ENCODE assay signal across 16 cellular contexts in the genomic region with DNA sequence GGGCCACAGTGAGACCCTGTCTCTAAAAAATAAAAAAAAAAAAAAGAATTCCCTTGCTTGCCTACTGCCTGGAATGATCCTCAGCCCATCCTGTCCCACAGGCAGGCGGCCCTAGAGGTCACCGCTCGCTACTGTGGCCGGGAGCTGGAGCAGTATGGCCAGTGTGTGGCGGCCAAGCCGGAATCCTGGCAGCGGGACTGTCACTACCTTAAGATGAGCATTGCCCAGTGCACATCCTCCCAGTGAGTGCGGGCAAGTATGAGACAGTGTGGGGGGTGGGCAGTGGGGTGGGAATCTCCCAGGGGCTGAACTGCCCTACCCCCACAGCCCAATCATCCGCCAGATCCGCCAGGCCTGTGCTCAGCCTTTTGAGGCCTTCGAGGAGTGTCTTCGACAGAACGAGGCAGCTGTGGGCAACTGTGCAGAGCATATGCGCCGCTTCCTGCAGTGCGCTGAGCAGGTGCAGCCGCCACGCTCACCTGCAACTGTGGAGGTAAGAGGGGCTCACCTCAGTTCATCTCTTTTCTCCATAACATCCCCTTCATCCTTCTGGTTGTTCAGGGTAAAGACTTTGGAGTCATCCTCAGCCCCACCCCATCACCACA. TPM values are rescaled to one million over a fixed set of nuclear protein-coding genes. Genes with fewer than 3 reads are reported as not detected.
DNase-seq lines count a peak whose midpoint lies in the region; ATAC-seq and TF ChIP-seq lines count a peak whose summit lies in the region.
"Had no signal": no experiment of that assay in that cellular context is flagged by ENCODE, and none has a peak within 500 bp of the region (broad histone marks: within the 10 kb centered on the region; RNA-seq: fewer than 3 reads in every experiment).

No MANE protein-coding gene starts in this region.

- 95 to 98% (median 96%) methylated on average over 16 to 18 of the region's 18 CpGs for WGBS in spleen, 5 donors

- H3K9me3 ChIP-seq in PC-9 (ENCODE audit: insufficient read depth, low read depth): no peaks in the 10 kb centered on the region
- no peaks in the 10 kb centered on the region for H3K9me3 ChIP-seq in spleen
- no peaks in the 10 kb centered on the region for H3K9me3 ChIP-seq in osteoblast (ENCODE audit: low read depth, low read length)
- H3K9me3 ChIP-seq: SJCRH30, uterus had no signal

- H3K27ac ChIP-seq in PC-9 (no peak overlapping the region; the same call in 1 of the 2 replicates), spleen (peak overlapping the region in 1 of 8 donors; percentile 96), osteoblast (ENCODE audit: low read depth, low read length) (no peak overlapping the region)

- no peaks in the 10 kb centered on the region for H3K27me3 ChIP-seq in PC-9 (ENCODE audit: insufficient read depth, low read depth)
- no peaks in the 10 kb centered on the region for H3K27me3 ChIP-seq in spleen (replicated peaks in 1 of 7)
- no peaks in the 10 kb centered on the region for H3K27me3 ChIP-seq in osteoblast (ENCODE audit: insufficient read depth, low read length)
- H3K27me3 ChIP-seq: SJCRH30, uterus had no signal

- H2AFZ ChIP-seq in PC-9 (no peak overlapping the region), osteoblast (ENCODE audit: low read length) (no peak overlapping the region)

- H3K4me2 ChIP-seq in PC-9: peak overlapping the region; percentile 89
- no peak overlapping the region for H3K4me2 ChIP-seq in osteoblast (ENCODE audit: insufficient read depth, low read length)

- POLR2A ChIA-PET in PC-9 (lab: Charles Lee; ENCODE audit: unreplicated experiment): no interaction called here

- peak overlapping the region; percentile 94 for H3K4me3 Mint-ChIP-seq in activated T-cell treated with anti-CD3 and anti-CD28 coated beads, Interleukin-2, amount 50 U/mL, for 24 hours
- H3K4me3 Mint-ChIP-seq in activated T-cell treated with anti-CD3 and anti-CD28 coated beads, Interleukin-2, amount 50 U/mL, for 4 hours: no peak overlapping the region
- no peak overlapping the region for H3K4me3 Mint-ChIP-seq in dendritic cell treated with granulocyte-macrophage colony-stimulating factor and Interleukin-4, amounts not matched to agents 40 ng/mL and 50 ng/mL, for 4 days

- no peak overlapping the region for H3K27ac Mint-ChIP-seq in activated T-cell treated with anti-CD3 and anti-CD28 coated beads, Interleukin-2, amount 50 U/mL, for 24 hours
- peak overlapping the region; percentile 95 for H3K27ac Mint-ChIP-seq in dendritic cell treated with granulocyte-macrophage colony-stimulating factor and Interleukin-4, amounts not matched to agents 40 ng/mL and 50 ng/mL, for 4 days

- no peaks in the 10 kb centered on the region for H3K9me3 Mint-ChIP-seq in activated T-cell treated with anti-CD3 and anti-CD28 coated beads, Interleukin-2, amount 50 U/mL, for 24 hours
- no peaks in the 10 kb centered on the region for H3K9me3 Mint-ChIP-seq in activated T-cell treated with anti-CD3 and anti-CD28 coated beads, Interleukin-2, amount 50 U/mL, for 4 hours
- H3K9me3 Mint-ChIP-seq in dendritic cell treated with granulocyte-macrophage colony-stimulating factor and Interleukin-4, amounts not matched to agents 40 ng/mL and 50 ng/mL, for 4 days: no peaks in the 10 kb centered on the region

- H3K4me1 Mint-ChIP-seq in activated T-cell treated with anti-CD3 and anti-CD28 coated beads, Interleukin-2, amount 50 U/mL, for 24 hours (ENCODE audit: low read depth): peaks cover 39% of the 10 kb centered on the region
- H3K4me1 Mint-ChIP-seq in activated T-cell treated with anti-CD3 and anti-CD28 coated beads, Interleukin-2, amount 50 U/mL, for 4 hours (ENCODE audit: low read depth): peaks cover 39% of the 10 kb centered on the region
- peaks cover 54% of the 10 kb centered on the region for H3K4me1 Mint-ChIP-seq in dendritic cell treated with granulocyte-macrophage colony-stimulating factor and Interleukin-4, amounts not matched to agents 40 ng/mL and 50 ng/mL, for 4 days (ENCODE audit: low read depth)

- H3K79me2 ChIP-seq in PC-9 (ENCODE audit: low read depth) (peaks cover 24% of the 10 kb centered on the region), osteoblast (ENCODE audit: insufficient read depth, low read length) (peaks cover 9% of the 10 kb centered on the region)

- BruUV-seq in PC-9 (replicated peaks; lab: Mats Ljungman, UMichigan): no TSS peak

- no peak for TF ChIP-seq POLR2A in spleen (IDR thresholded peaks at IDR 0.05)

- CTCF ChIA-PET in PC-9 (lab: Charles Lee): no interaction called here

- peaks cover 44% of the 10 kb centered on the region for H3F3A ChIP-seq in PC-9 (ENCODE audit: insufficient read depth, low read depth)

- intact Hi-C loops in PC-9 (cut with micrococcal nuclease; ENCODE audit: unreplicated experiment): no loop called here
- intact Hi-C loops in dendritic cell treated with granulocyte-macrophage colony-stimulating factor and Interleukin-4, amounts not matched to agents 40 ng/mL and 50 ng/mL, for 4 days (cut with micrococcal nuclease): no loop called here
- intact Hi-C loops in spleen (cut with DNase I; ENCODE audit: low total_unique reads): loop anchor here (10.0 kb wide), 1 partner anchor 101 kb away; a partner anchor contains a TSS

- H3K27me3 Mint-ChIP-seq in activated T-cell treated with anti-CD3 and anti-CD28 coated beads, Interleukin-2, amount 50 U/mL, for 24 hours: no peaks in the 10 kb centered on the region
- H3K27me3 Mint-ChIP-seq in activated T-cell treated with anti-CD3 and anti-CD28 coated beads, Interleukin-2, amount 50 U/mL, for 4 hours (ENCODE audit: low read depth): no peaks in the 10 kb centered on the region
- H3K27me3 Mint-ChIP-seq in dendritic cell treated with granulocyte-macrophage colony-stimulating factor and Interleukin-4, amounts not matched to agents 40 ng/mL and 50 ng/mL, for 4 days: no peaks in the 10 kb centered on the region

- H3K9me2 ChIP-seq in PC-9 (ENCODE audit: insufficient read depth): no peaks in the 10 kb centered on the region

- H3K4me3 ChIP-seq in PC-9: no peak overlapping the region
- peak overlapping the region in 1 of 8 donors; percentile 85 for H3K4me3 ChIP-seq in spleen
- no peak overlapping the region for H3K4me3 ChIP-seq in osteoblast (ENCODE audit: insufficient read depth, low read length)

- TF ChIP-seq CTCF in PC-9 (conservative IDR thresholded peaks at IDR 0.05) (no peak), spleen (IDR thresholded peaks at IDR 0.05 in 8 of 11, conservative IDR thresholded peaks at IDR 0.05 in 3 of 11) (no peak), osteoblast (IDR thresholded peaks at IDR 0.05; ENCODE audit: extremely low read depth, low read depth, low read length) (no peak)

- no peak for DNase-seq in activated T-cell treated with anti-CD3 and anti-CD28 coated beads, Interleukin-2, amount 50 U/mL, for 24 hours
- no peak for DNase-seq in activated T-cell treated with anti-CD3 and anti-CD28 coated beads, Interleukin-2, amount 50 U/mL, for 4 hours
- DNase-seq in PC-9: no peak
- DNase-seq in spleen: peak; percentile 81
- DNase-seq in osteoblast (ENCODE audit: insufficient read length, low spot score, missing footprints): no peak
- DNase-seq: DMS153; left ventricle myocardium superior; NCI-H1105; NCI-H345; stimulated activated naive CD4-positive, alpha-beta T cell; uterus had no signal

- no peaks in the 10 kb centered on the region for H4K20me1 ChIP-seq in PC-9 (ENCODE audit: insufficient read depth)
- no peaks in the 10 kb centered on the region for H4K20me1 ChIP-seq in osteoblast (ENCODE audit: insufficient read depth, low read length)

- H3K36me3 Mint-ChIP-seq in activated T-cell treated with anti-CD3 and anti-CD28 coated beads, Interleukin-2, amount 50 U/mL, for 24 hours (ENCODE audit: low read depth): peaks cover 59% of the 10 kb centered on the region
- H3K36me3 Mint-ChIP-seq in activated T-cell treated with anti-CD3 and anti-CD28 coated beads, Interleukin-2, amount 50 U/mL, for 4 hours (ENCODE audit: insufficient read depth): peaks cover 17% of the 10 kb centered on the region
- peaks cover 60% of the 10 kb centered on the region for H3K36me3 Mint-ChIP-seq in dendritic cell treated with granulocyte-macrophage colony-stimulating factor and Interleukin-4, amounts not matched to agents 40 ng/mL and 50 ng/mL, for 4 days (ENCODE audit: low read depth)

- H3K36me3 ChIP-seq in PC-9 (ENCODE audit: low read depth) (no peaks in the 10 kb centered on the region; the same call in 1 of the 2 replicates), spleen (peaks cover 0 to 50% (median 9%) of the 10 kb centered on the region in 6 donors), osteoblast (ENCODE audit: insufficient read depth, low read length) (peaks cover 10% of the 10 kb centered on the region)
- H3K36me3 ChIP-seq: SJCRH30, uterus had no signal

- no peak for ATAC-seq in activated T-cell treated with anti-CD3 and anti-CD28 coated beads, Interleukin-2, amount 50 U/mL, for 4 hours
- ATAC-seq in HG02970 (IDR thresholded peaks at IDR 0.05; ENCODE audit: low FRiP score, unreplicated experiment) (no peak), GM21381 (IDR thresholded peaks at IDR 0.05; ENCODE audit: unreplicated experiment) (no peak)
- ATAC-seq: left ventricle myocardium superior, sciatic nerve had no signal

- H3K4me1 ChIP-seq in PC-9 (replicated peaks; ENCODE audit: insufficient read depth) (peaks cover 27% of the 10 kb centered on the region), spleen (peaks cover 9 to 54% (median 31%) of the 10 kb centered on the region in 6 donors), osteoblast (ENCODE audit: insufficient read depth, low read length) (peaks cover 25% of the 10 kb centered on the region)

RNA-seq across cellular contexts. Expression of a gene that starts 1.6 kb away (rescaled TPM):
- 10 to 100 TPM; 35.2 to 45.9 (median 45.4) TPM for total RNA-seq in activated T-cell treated with anti-CD3 and anti-CD28 coated beads, Interleukin-2, amount 50 U/mL, for 4 hours
- total RNA-seq in PC-9 (2021): 38.4 and 64.3 TPM in 2 replicates
- 10 to 100 TPM; 11.9 to 22.4 (median 16.1) TPM for total RNA-seq in spleen
- 10 to 100 TPM; 21.5 to 34.8 (median 31.9) TPM for polyA plus RNA-seq in spleen
- total RNA-seq in osteoblast: 7.7 and 10.1 TPM in 2 replicates

RNA-seq across cellular contexts. Expression of a gene that starts 43.7 kb away (rescaled TPM):
- total RNA-seq in activated T-cell treated with anti-CD3 and anti-CD28 coated beads, Interleukin-2, amount 50 U/mL, for 4 hours: 100 to 1,000 TPM in 1 of 3 donors, 10 to 100 TPM in 2; 79.8 to 104 (median 89.8) TPM
- total RNA-seq in PC-9 (2021) (27.7 and 30.0 TPM in 2 replicates), spleen (10 to 100 TPM; 17.4 to 31.8 (median 19.4) TPM), osteoblast (10.5 and 10.9 TPM in 2 replicates)
- polyA plus RNA-seq in spleen: 1 to 10 TPM; 4.9 to 9.1 (median 7.2) TPM

RNA-seq across cellular contexts. Expression of a gene that starts 59.8 kb away (rescaled TPM):
- total RNA-seq in activated T-cell treated with anti-CD3 and anti-CD28 coated beads, Interleukin-2, amount 50 U/mL, for 4 hours: 10 to 100 TPM; 68.2 to 79.7 (median 71.6) TPM
- total RNA-seq in PC-9 (2021) (99.9 and 106 TPM in 2 replicates), spleen (10 to 100 TPM; 49.0 to 83.6 (median 69.9) TPM), osteoblast (96.3 and 131 TPM in 2 replicates)
- polyA plus RNA-seq in spleen: 10 to 100 TPM; 15.4 to 24.5 (median 17.8) TPM
